ENCODE assay signal across 14 cellular contexts in the genomic region with DNA sequence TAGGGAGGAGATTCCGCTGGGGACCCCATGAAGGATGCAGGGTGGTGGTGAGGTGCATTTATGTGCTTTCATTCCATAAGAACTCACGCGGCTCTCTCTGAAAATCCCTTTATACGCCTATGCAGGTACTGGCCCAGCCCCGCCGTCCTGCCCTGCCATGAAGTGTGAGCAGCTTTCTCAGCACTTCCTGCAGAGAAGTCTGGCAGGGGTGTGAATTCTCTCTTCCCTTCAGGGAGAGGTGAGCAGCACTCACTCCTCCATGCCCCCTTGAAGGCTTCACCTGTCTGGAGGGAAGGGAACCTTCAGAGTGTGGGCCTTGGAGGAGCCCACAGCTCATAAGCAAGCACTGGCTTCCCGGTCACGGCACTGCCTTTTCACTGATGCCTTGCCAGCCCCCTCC. TPM values are rescaled to one million over a fixed set of nuclear protein-coding genes. Genes with fewer than 3 reads are reported as not detected.
DNase-seq lines count a peak whose midpoint lies in the region; ATAC-seq and TF ChIP-seq lines count a peak whose summit lies in the region.
"Had no signal": no experiment of that assay in that cellular context is flagged by ENCODE, and none has a peak within 500 bp of the region (broad histone marks: within the 10 kb centered on the region; RNA-seq: fewer than 3 reads in every experiment).

No MANE protein-coding gene starts in this region.

- no peak overlapping the region for H3K18ac ChIP-seq in neuronal stem cell (ENCODE audit: low read length)

- peak overlapping the region; percentile 46 for H3K27ac Mint-ChIP-seq in activated CD4-positive, alpha-beta T cell treated with anti-CD3 and anti-CD28 coated beads, Interleukin-2, amount 10 ng/mL, durations not matched to agents 7 days and 5 days
- peak overlapping the region; percentile 75 for H3K27ac Mint-ChIP-seq in central memory CD8-positive, alpha-beta T cell (ENCODE audit: low read depth)

- H2BK12ac ChIP-seq in neuronal stem cell (ENCODE audit: low read length): no peak overlapping the region

- H2BK5ac ChIP-seq in neuronal stem cell (ENCODE audit: low read length): no peak overlapping the region

- no peak overlapping the region for H2BK120ac ChIP-seq in neuronal stem cell (ENCODE audit: low read depth, low read length)

- H3K23ac ChIP-seq in neuronal stem cell (ENCODE audit: low read depth, low read length, poor library complexity): no peak overlapping the region

- H3K79me2 ChIP-seq in PC-9 (ENCODE audit: low read depth): peaks cover 26% of the 10 kb centered on the region; the same call in 1 of the 2 replicates

- peaks cover 2 to 16% of the 10 kb centered on the region in 2 donors for H3K9me3 ChIP-seq in neuronal stem cell (replicated peaks in 1 of 2; ENCODE audit: control insufficient read depth in 2 of 2, insufficient read depth in 1 of 2, low read depth in 1 of 2, low read length in 2 of 2)
- H3K9me3 ChIP-seq in PC-9 (ENCODE audit: insufficient read depth, low read depth): no peaks in the 10 kb centered on the region
- H3K9me3 ChIP-seq: neutrophil, upper lobe of left lung had no signal

- H3K27me3 Mint-ChIP-seq in activated CD4-positive, alpha-beta T cell treated with anti-CD3 and anti-CD28 coated beads, Interleukin-2, amount 10 ng/mL, durations not matched to agents 7 days and 5 days: no peaks in the 10 kb centered on the region
- no peaks in the 10 kb centered on the region for H3K27me3 Mint-ChIP-seq in central memory CD8-positive, alpha-beta T cell

- intact Hi-C loops in PC-9 (cut with micrococcal nuclease; ENCODE audit: unreplicated experiment): no loop called here

- BruUV-seq in PC-9 (replicated peaks; lab: Mats Ljungman, UMichigan): no TSS peak

- no peaks in the 10 kb centered on the region for H3F3A ChIP-seq in PC-9 (ENCODE audit: insufficient read depth, low read depth)

- H3K4me3 Mint-ChIP-seq in activated CD4-positive, alpha-beta T cell treated with anti-CD3 and anti-CD28 coated beads, Interleukin-2, amount 10 ng/mL, durations not matched to agents 7 days and 5 days: no peak overlapping the region
- no peak overlapping the region for H3K4me3 Mint-ChIP-seq in central memory CD8-positive, alpha-beta T cell

- H3K27me3 ChIP-seq in neuronal stem cell (ENCODE audit: control insufficient read depth in 3 of 3, insufficient read depth in 3 of 3, low read depth in 1 of 3, low read length in 3 of 3) (no peaks in the 10 kb centered on the region), PC-9 (ENCODE audit: insufficient read depth, low read depth) (no peaks in the 10 kb centered on the region)
- H3K27me3 ChIP-seq: neutrophil, upper lobe of left lung had no signal

- no peak overlapping the region for H3K27ac ChIP-seq in neuronal stem cell (replicated peaks; ENCODE audit: low read length)
- no peak overlapping the region for H3K27ac ChIP-seq in PC-9
- H3K27ac ChIP-seq: neutrophil had no signal

- H3K4me2 ChIP-seq in neuronal stem cell (ENCODE audit: insufficient read depth, low read length, poor library complexity, severe bottlenecking) (no peak overlapping the region), PC-9 (no peak overlapping the region)

- peak overlapping the region; percentile 32 for H3K14ac ChIP-seq in neuronal stem cell (ENCODE audit: low read length)

- H3K4me1 Mint-ChIP-seq in activated CD4-positive, alpha-beta T cell treated with anti-CD3 and anti-CD28 coated beads, Interleukin-2, amount 10 ng/mL, durations not matched to agents 7 days and 5 days: peaks cover 44% of the 10 kb centered on the region
- peaks cover 32% of the 10 kb centered on the region for H3K4me1 Mint-ChIP-seq in central memory CD8-positive, alpha-beta T cell

- no peak for ATAC-seq in central memory CD8-positive, alpha-beta T cell (replicated peaks; ENCODE audit: extremely low read depth, poor library complexity, severe bottlenecking)
- ATAC-seq in GM21717 (IDR thresholded peaks at IDR 0.05; ENCODE audit: unreplicated experiment): no peak

- H3K4me1 ChIP-seq in neuronal stem cell (ENCODE audit: control insufficient read depth in 2 of 2, insufficient read depth in 1 of 2, low read depth in 1 of 2, low read length in 2 of 2): no peaks in the 10 kb centered on the region
- H3K4me1 ChIP-seq in PC-9 (replicated peaks; ENCODE audit: insufficient read depth): no peaks in the 10 kb centered on the region

- POLR2A ChIA-PET in activated CD4-positive, alpha-beta T cell treated with anti-CD3 and anti-CD28 coated beads, Interleukin-2, amount 10 ng/mL, durations not matched to agents 7 days and 5 days (lab: Charles Lee): no interaction called here
- POLR2A ChIA-PET in PC-9 (lab: Charles Lee; ENCODE audit: unreplicated experiment): no interaction called here

- H3K36me3 Mint-ChIP-seq in activated CD4-positive, alpha-beta T cell treated with anti-CD3 and anti-CD28 coated beads, Interleukin-2, amount 10 ng/mL, durations not matched to agents 7 days and 5 days (ENCODE audit: low read depth): peaks cover 23% of the 10 kb centered on the region
- H3K36me3 Mint-ChIP-seq in central memory CD8-positive, alpha-beta T cell (ENCODE audit: insufficient read depth): peaks cover 30% of the 10 kb centered on the region

- no peak overlapping the region for H2AK5ac ChIP-seq in neuronal stem cell (ENCODE audit: low read depth, low read length)

- H3K4me3 ChIP-seq in neuronal stem cell (ENCODE audit: low read length in 2 of 2) (no peak overlapping the region), PC-9 (no peak overlapping the region)
- H3K4me3 ChIP-seq: upper lobe of left lung had no signal

- no peaks in the 10 kb centered on the region; the same call in 1 of the 2 replicates for H4K20me1 ChIP-seq in PC-9 (ENCODE audit: insufficient read depth)

- H3K9me3 Mint-ChIP-seq in activated CD4-positive, alpha-beta T cell treated with anti-CD3 and anti-CD28 coated beads, Interleukin-2, amount 10 ng/mL, durations not matched to agents 7 days and 5 days: no peaks in the 10 kb centered on the region
- no peaks in the 10 kb centered on the region for H3K9me3 Mint-ChIP-seq in central memory CD8-positive, alpha-beta T cell

- no peak overlapping the region for H4K91ac ChIP-seq in neuronal stem cell (ENCODE audit: low read depth, low read length, poor library complexity)

- TF ChIP-seq CTCF in PC-9 (conservative IDR thresholded peaks at IDR 0.05): no peak

- no peak for DNase-seq in activated CD4-positive, alpha-beta T cell treated with anti-CD3 and anti-CD28 coated beads, Interleukin-2, amount 10 ng/mL, durations not matched to agents 7 days and 5 days
- no peak for DNase-seq in activated CD4-positive, alpha-beta T cell treated with anti-CD3 and anti-CD28 coated beads for 4 hours
- peak; percentile 55 for DNase-seq in G401 (ENCODE audit: low spot score)
- no peak for DNase-seq in central memory CD8-positive, alpha-beta T cell (ENCODE audit: low spot score in 2 of 2)
- DNase-seq in neuronal stem cell (ENCODE audit: low spot score): no peak
- DNase-seq in PC-9: no peak
- no peak for DNase-seq in NCI-H1436 (lab: John Stamatoyannopoulos, UW)
- DNase-seq: activated CD4-positive, CD25-positive, alpha-beta regulatory T cell treated with anti-CD3 and anti-CD28 coated beads, Interleukin-2, amount 50 U/mL, for 72 hours; NCI-H1105 treated with DMSO at 0.1 percent for 48 hours; NCI-H524 treated with DMSO at 0.1 percent for 48 hours; stimulated activated CD4-positive, alpha-beta T cell treated with anti-CD3 and anti-CD28 coated beads, Interleukin-4, amount 100 ng/mL, for 4 hours; upper lobe of left lung had no signal

- no peak overlapping the region for H3K9ac ChIP-seq in neuronal stem cell (ENCODE audit: low read depth, low read length, poor library complexity)

- CTCF ChIA-PET in activated CD4-positive, alpha-beta T cell treated with anti-CD3 and anti-CD28 coated beads, Interleukin-2, amount 10 ng/mL, durations not matched to agents 7 days and 5 days (lab: Charles Lee): no interaction called here
- CTCF ChIA-PET in PC-9 (lab: Charles Lee): no interaction called here

- peaks cover 4 to 56% of the 10 kb centered on the region in 2 donors for H3K36me3 ChIP-seq in neuronal stem cell (replicated peaks in 1 of 2; ENCODE audit: control insufficient read depth in 2 of 2, insufficient read depth in 2 of 2, low read length in 2 of 2)
- H3K36me3 ChIP-seq in PC-9 (ENCODE audit: low read depth): no peaks in the 10 kb centered on the region

- no peak overlapping the region for H3K4ac ChIP-seq in neuronal stem cell (ENCODE audit: low read length)

- no peak overlapping the region for H4K8ac ChIP-seq in neuronal stem cell (ENCODE audit: low read depth, low read length)

- H2BK15ac ChIP-seq in neuronal stem cell (ENCODE audit: low read length): no peak overlapping the region

- H3K79me1 ChIP-seq in neuronal stem cell (ENCODE audit: low read depth, low read length): peaks cover 12% of the 10 kb centered on the region

- H2AFZ ChIP-seq in neuronal stem cell (ENCODE audit: low read length) (no peak overlapping the region), PC-9 (no peak overlapping the region)

- no peaks in the 10 kb centered on the region for H3K9me2 ChIP-seq in PC-9 (ENCODE audit: insufficient read depth)

- in situ Hi-C loops in G401 (cut with HindIII; ENCODE audit: low sequenced_read_pairs): no loop called here

- no CpG with 5 or more reads among the region's 8 CpGs for WGBS in neuronal stem cell (ENCODE audit: extremely low coverage in 2 of 2, insufficient read length in 2 of 2, insufficient replicate concordance in 1 of 2), 2 donors

RNA-seq across cellular contexts. Expression of a gene that starts 34.0 kb away (rescaled TPM):
- total RNA-seq in activated CD4-positive, alpha-beta T cell treated with anti-CD3 and anti-CD28 coated beads, Interleukin-2, amount 10 ng/mL, durations not matched to agents 7 days and 5 days: 10 to 100 TPM; 38.5 to 43.1 TPM
- total RNA-seq in G401 (2014; rRNA removed; shearing (Covaris generic)): 32.2 and 57.5 TPM in 2 replicates
- 26.3 TPM for polyA plus RNA-seq in neuronal stem cell (2013, experiment 1 of 2)
- polyA plus RNA-seq in neuronal stem cell (2013, experiment 2 of 2): 26.5 TPM
- total RNA-seq in PC-9 (2021): 23.5 TPM in 2 replicates

RNA-seq across cellular contexts. Expression of a gene that starts 47.0 kb away (rescaled TPM):
- total RNA-seq in activated CD4-positive, alpha-beta T cell treated with anti-CD3 and anti-CD28 coated beads, Interleukin-2, amount 10 ng/mL, durations not matched to agents 7 days and 5 days: 10 to 100 TPM; 59.0 to 62.2 TPM
- 81.6 and 96.5 TPM in 2 replicates for total RNA-seq in G401 (2014; rRNA removed; shearing (Covaris generic))
- polyA plus RNA-seq in neuronal stem cell (2013, experiment 1 of 2): 22.1 TPM
- 22.3 TPM for polyA plus RNA-seq in neuronal stem cell (2013, experiment 2 of 2)
- 21.0 and 21.9 TPM in 2 replicates for total RNA-seq in PC-9 (2021)
